In the genomic region with DNA sequence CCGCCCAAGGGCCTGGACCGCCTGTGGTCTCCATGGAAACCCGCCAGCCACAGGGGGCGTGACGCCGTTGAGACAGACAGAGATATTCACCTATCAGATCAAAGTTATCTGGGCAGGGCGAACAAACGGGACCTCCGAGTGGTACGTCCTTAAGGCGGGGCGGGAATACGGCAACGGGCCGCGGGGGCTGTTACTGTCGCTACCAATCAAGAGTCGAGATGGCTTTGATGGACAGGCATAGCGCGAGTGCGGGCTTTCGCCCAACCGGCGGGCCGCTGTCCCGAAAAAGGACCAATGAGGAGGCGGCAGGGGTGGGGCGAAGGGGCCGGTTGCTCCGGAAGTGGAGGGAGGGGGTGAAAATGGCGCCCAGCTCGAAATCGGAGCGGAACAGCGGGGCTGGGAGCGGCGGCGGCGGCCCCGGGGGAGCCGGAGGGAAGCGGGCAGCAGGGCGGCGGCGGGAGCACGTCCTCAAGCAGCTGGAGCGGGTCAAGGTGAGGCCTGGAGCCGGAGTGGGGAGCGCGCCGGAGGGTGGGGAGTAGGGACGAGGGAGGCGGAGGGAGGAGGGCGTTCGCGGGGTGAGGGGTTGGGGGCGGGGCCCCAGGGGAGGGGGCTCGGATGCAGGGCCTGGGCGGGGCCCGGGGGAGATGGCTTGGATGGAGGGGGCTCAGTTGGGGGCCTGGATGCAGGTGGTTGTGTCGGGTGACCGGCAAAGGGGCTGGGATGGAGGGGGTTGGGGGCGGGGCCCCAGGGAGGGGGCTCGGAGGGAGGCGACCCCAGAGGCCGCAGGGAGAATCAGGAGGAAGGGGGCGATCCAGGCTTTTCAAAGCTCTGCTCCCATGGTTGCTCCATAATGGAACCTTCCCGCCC, we compare ENCODE assay signal across 8 cellular contexts. TPM values are rescaled to one million over a fixed set of nuclear protein-coding genes. Genes with fewer than 3 reads are reported as not detected.
DNase-seq lines count a peak whose midpoint lies in the region; FAIRE-seq and TF ChIP-seq lines count a peak whose summit lies in the region.

A gene with protein sequence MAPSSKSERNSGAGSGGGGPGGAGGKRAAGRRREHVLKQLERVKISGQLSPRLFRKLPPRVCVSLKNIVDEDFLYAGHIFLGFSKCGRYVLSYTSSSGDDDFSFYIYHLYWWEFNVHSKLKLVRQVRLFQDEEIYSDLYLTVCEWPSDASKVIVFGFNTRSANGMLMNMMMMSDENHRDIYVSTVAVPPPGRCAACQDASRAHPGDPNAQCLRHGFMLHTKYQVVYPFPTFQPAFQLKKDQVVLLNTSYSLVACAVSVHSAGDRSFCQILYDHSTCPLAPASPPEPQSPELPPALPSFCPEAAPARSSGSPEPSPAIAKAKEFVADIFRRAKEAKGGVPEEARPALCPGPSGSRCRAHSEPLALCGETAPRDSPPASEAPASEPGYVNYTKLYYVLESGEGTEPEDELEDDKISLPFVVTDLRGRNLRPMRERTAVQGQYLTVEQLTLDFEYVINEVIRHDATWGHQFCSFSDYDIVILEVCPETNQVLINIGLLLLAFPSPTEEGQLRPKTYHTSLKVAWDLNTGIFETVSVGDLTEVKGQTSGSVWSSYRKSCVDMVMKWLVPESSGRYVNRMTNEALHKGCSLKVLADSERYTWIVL (plus strand): TSS at position 356 of the 867 bp plus-strand sequence. CDS start 4 bp downstream, at position 360.

- H3K27me3 Mint-ChIP-seq in HFFc6 (ENCODE audit: insufficient read depth): no peaks in the 10 kb centered on the region
- H3K27me3 Mint-ChIP-seq in activated naive CD4-positive, alpha-beta T cell treated with anti-CD3 and anti-CD28 coated beads, Interleukin-2, amount 10 ng/mL, durations not matched to agents 7 days and 5 days: peaks cover 5% of the 10 kb centered on the region

- H3K4me3 ChIP-seq in NB4 (ENCODE audit: low read depth, low read length): peak within 1 kb of the TSS; percentile 79
- peak within 1 kb of the TSS; percentile 95 for H3K4me3 ChIP-seq in SK-N-MC
- H3K4me3 ChIP-seq in neuronal stem cell (ENCODE audit: low read length in 2 of 2): peak within 1 kb of the TSS; percentile 65 to 92

- H2BK12ac ChIP-seq in neuronal stem cell (ENCODE audit: low read length): no peak within 1 kb of the TSS

- no peaks in the 10 kb centered on the region for H3K9me3 ChIP-seq in SK-N-MC (ENCODE audit: low read depth, low read length)
- H3K9me3 ChIP-seq in neuronal stem cell (replicated peaks in 1 of 2; ENCODE audit: control insufficient read depth in 2 of 2, insufficient read depth in 1 of 2, low read depth in 1 of 2, low read length in 2 of 2): no peaks in the 10 kb centered on the region

- H3K4me3 Mint-ChIP-seq in HFFc6: peak within 1 kb of the TSS; percentile 93
- peak within 1 kb of the TSS; percentile 95 for H3K4me3 Mint-ChIP-seq in activated naive CD4-positive, alpha-beta T cell treated with anti-CD3 and anti-CD28 coated beads, Interleukin-2, amount 10 ng/mL, durations not matched to agents 7 days and 5 days

- peak within 1 kb of the TSS; percentile 96 for H2AFZ ChIP-seq in neuronal stem cell (ENCODE audit: low read length)

- FAIRE-seq in frontal cortex (lab: Jason Lieb, UNC): peak; percentile 96

- DNase-seq in GM04503 (ENCODE audit: low read depth) (peak; percentile 96), HFFc6 (peak; percentile 100), NB4 (ENCODE audit: low read depth) (peak; percentile 99), SK-N-MC (ENCODE audit: low read depth, low spot score) (peak; percentile 97), frontal cortex (ENCODE audit: low spot score in 2 of 2) (peak; percentile 100), neuronal stem cell (ENCODE audit: low spot score) (peak; percentile 99)
- DNase-seq in activated naive CD4-positive, alpha-beta T cell treated with anti-CD3 and anti-CD28 coated beads, Interleukin-2, amount 10 ng/mL, durations not matched to agents 7 days and 5 days: peak; percentile 100

- peak within 1 kb of the TSS; percentile 100 for H3K18ac ChIP-seq in neuronal stem cell (ENCODE audit: low read length)

- peak within 1 kb of the TSS; percentile 100 for H2BK120ac ChIP-seq in neuronal stem cell (ENCODE audit: low read depth, low read length)

- H3K27ac ChIP-seq in SK-N-MC (peak within 1 kb of the TSS; percentile 89), neuronal stem cell (replicated peaks; ENCODE audit: low read length) (peak within 1 kb of the TSS; percentile 98)

- H3K27me3 ChIP-seq in neuronal stem cell (ENCODE audit: control insufficient read depth in 3 of 3, insufficient read depth in 3 of 3, low read depth in 1 of 3, low read length in 3 of 3): no peaks in the 10 kb centered on the region

- H2BK15ac ChIP-seq in neuronal stem cell (ENCODE audit: low read length): peak within 1 kb of the TSS; percentile 81

- H3K4ac ChIP-seq in neuronal stem cell (ENCODE audit: low read length): no peak within 1 kb of the TSS

- H3K36me3 ChIP-seq in SK-N-MC (ENCODE audit: insufficient read depth, low read length): peaks cover 26% of the 10 kb centered on the region; the same call in 1 of the 2 replicates
- peaks cover 23 to 37% of the 10 kb centered on the region in 2 donors for H3K36me3 ChIP-seq in neuronal stem cell (replicated peaks in 1 of 2; ENCODE audit: control insufficient read depth in 2 of 2, insufficient read depth in 2 of 2, low read length in 2 of 2)

- H2BK5ac ChIP-seq in neuronal stem cell (ENCODE audit: low read length): peak within 1 kb of the TSS; percentile 98

- TF ChIP-seq CTCF in HFFc6 (IDR thresholded peaks at IDR 0.05) (peak; percentile 31), NB4 (IDR thresholded peaks at IDR 0.05; ENCODE audit: low read depth, low read length) (no peak), subcutaneous adipose tissue (IDR thresholded peaks at IDR 0.05; ENCODE audit: low read depth) (no peak)

- H3K9me3 Mint-ChIP-seq in HFFc6: no peaks in the 10 kb centered on the region
- no peaks in the 10 kb centered on the region for H3K9me3 Mint-ChIP-seq in activated naive CD4-positive, alpha-beta T cell treated with anti-CD3 and anti-CD28 coated beads, Interleukin-2, amount 10 ng/mL, durations not matched to agents 7 days and 5 days

- TF ChIP-seq POLR2A in NB4 (IDR thresholded peaks at IDR 0.05; ENCODE audit: extremely low read depth, insufficient read length): peak; percentile 50

- H3K9ac ChIP-seq in SK-N-MC (ENCODE audit: insufficient read length) (peak within 1 kb of the TSS; percentile 92), neuronal stem cell (ENCODE audit: low read depth, low read length, poor library complexity) (peak within 1 kb of the TSS; percentile 99)

- peak within 1 kb of the TSS; percentile 82 for H4K8ac ChIP-seq in neuronal stem cell (ENCODE audit: low read depth, low read length)

- peak within 1 kb of the TSS; percentile 87 for H3K4me2 ChIP-seq in neuronal stem cell (ENCODE audit: insufficient read depth, low read length, poor library complexity, severe bottlenecking)

- peak within 1 kb of the TSS; percentile 99 for H4K91ac ChIP-seq in neuronal stem cell (ENCODE audit: low read depth, low read length, poor library complexity)

- H3K27ac Mint-ChIP-seq in HFFc6: peak within 1 kb of the TSS; percentile 79
- H3K27ac Mint-ChIP-seq in activated naive CD4-positive, alpha-beta T cell treated with anti-CD3 and anti-CD28 coated beads, Interleukin-2, amount 10 ng/mL, durations not matched to agents 7 days and 5 days: peak within 1 kb of the TSS; percentile 92

- WGBS in neuronal stem cell (ENCODE audit: extremely low coverage in 2 of 2, insufficient read length in 2 of 2, insufficient replicate concordance in 1 of 2), 2 donors: no CpG with 5 or more reads among the region's 68 CpGs

- peaks cover 16% of the 10 kb centered on the region for H3K4me1 Mint-ChIP-seq in HFFc6 (ENCODE audit: low read depth)
- peaks cover 27% of the 10 kb centered on the region for H3K4me1 Mint-ChIP-seq in activated naive CD4-positive, alpha-beta T cell treated with anti-CD3 and anti-CD28 coated beads, Interleukin-2, amount 10 ng/mL, durations not matched to agents 7 days and 5 days

- H3K79me1 ChIP-seq in neuronal stem cell (ENCODE audit: low read depth, low read length): peaks cover 27% of the 10 kb centered on the region

- H3K23ac ChIP-seq in neuronal stem cell (ENCODE audit: low read depth, low read length, poor library complexity): peak within 1 kb of the TSS; percentile 100

- CTCF ChIA-PET in activated naive CD4-positive, alpha-beta T cell treated with anti-CD3 and anti-CD28 coated beads, Interleukin-2, amount 10 ng/mL, durations not matched to agents 7 days and 5 days (lab: Charles Lee): interaction anchor here (0.6 to 3.3 kb wide), 10 partner anchors 25 to 121 kb away, joined by 3 to 12 read pairs (median 4); no protein-coding TSS in a partner anchor

- H3K14ac ChIP-seq in neuronal stem cell (ENCODE audit: low read length): peak within 1 kb of the TSS; percentile 98

- H2AK5ac ChIP-seq in neuronal stem cell (ENCODE audit: low read depth, low read length): no peak within 1 kb of the TSS

- H3K4me1 ChIP-seq in neuronal stem cell (ENCODE audit: control insufficient read depth in 2 of 2, insufficient read depth in 1 of 2, low read depth in 1 of 2, low read length in 2 of 2): peaks cover 4 to 9% of the 10 kb centered on the region in 2 donors

- H3K36me3 Mint-ChIP-seq in HFFc6 (ENCODE audit: low read depth): no peaks in the 10 kb centered on the region
- peaks cover 19% of the 10 kb centered on the region for H3K36me3 Mint-ChIP-seq in activated naive CD4-positive, alpha-beta T cell treated with anti-CD3 and anti-CD28 coated beads, Interleukin-2, amount 10 ng/mL, durations not matched to agents 7 days and 5 days

RNA-seq across cellular contexts. Expression of the gene that starts here (rescaled TPM):
- 10 to 100 TPM; 19.9 to 29.0 (median 26.5) TPM for total RNA-seq in HFFc6 (2021; fragmentation: NEBNext Ultra II Directional; extraction: Animal tissue kit (Norgen Biotek cat#: 25700))
- 13.0 TPM for total RNA-seq in frontal cortex
- 44.9 TPM for polyA plus RNA-seq in neuronal stem cell (2013, experiment 1 of 2)
- 44.2 TPM for polyA plus RNA-seq in neuronal stem cell (2013, experiment 2 of 2)
- total RNA-seq in subcutaneous adipose tissue: 10 to 100 TPM in 3 of 4 donors, 1 to 10 TPM in 1; 8.4 to 17.3 (median 12.0) TPM

Comparison
In these comparisons a context has a peak if more than half of its experiments do, and no peak if none do; other contexts are left out.
1. Peak in every context shown above with its lines: DNase-seq, H3K4me3 ChIP-seq and H3K27ac ChIP-seq.